In genomic region chr3:23052230-23053019, GRCh38 we compare ENCODE assay signal across 17 cellular contexts.
DNase-seq lines count a peak whose midpoint lies in the region; ATAC-seq and TF ChIP-seq lines count a peak whose summit lies in the region.
"Had no signal": no experiment of that assay in that cellular context is flagged by ENCODE, and none has a peak within 500 bp of the region (broad histone marks: within the 10 kb centered on the region; RNA-seq: fewer than 3 reads in every experiment).

No MANE protein-coding gene starts in this region.

- peak; percentile 25 for TF ChIP-seq CTCF in chondrocyte (IDR thresholded peaks at IDR 0.05)
- no peak for TF ChIP-seq CTCF in psoas muscle (IDR thresholded peaks at IDR 0.05)
- TF ChIP-seq CTCF in ascending aorta (IDR thresholded peaks at IDR 0.05): no peak

- H3K9ac ChIP-seq in trophoblast cell (ENCODE audit: low read length): no peak overlapping the region

- H2BK120ac ChIP-seq in trophoblast cell (ENCODE audit: insufficient read depth, low read length, poor library complexity): no peak overlapping the region

- no peak overlapping the region for H4K8ac ChIP-seq in trophoblast cell (ENCODE audit: low read depth, low read length)

- H3K27me3 Mint-ChIP-seq in chondrocyte (ENCODE audit: low read depth): no peaks in the 10 kb centered on the region
- H3K27me3 Mint-ChIP-seq: activated naive CD8-positive, alpha-beta T cell treated with anti-CD3 and anti-CD28 coated beads for 36 hours had no signal

- H2BK5ac ChIP-seq in trophoblast cell (ENCODE audit: low read depth, low read length, poor library complexity): no peak overlapping the region

- no peaks in the 10 kb centered on the region for H3K4me1 ChIP-seq in trophoblast cell (ENCODE audit: control insufficient read depth in 1 of 2, insufficient read depth in 2 of 2, low read length in 2 of 2)
- no peaks in the 10 kb centered on the region for H3K4me1 ChIP-seq in psoas muscle
- H3K4me1 ChIP-seq in ascending aorta: no peaks in the 10 kb centered on the region
- H3K4me1 ChIP-seq: gastrocnemius medialis had no signal

- H3K79me2 ChIP-seq in trophoblast cell (ENCODE audit: control insufficient read depth, insufficient read depth, low read length, poor library complexity): no peaks in the 10 kb centered on the region

- ATAC-seq in psoas muscle: no peak
- ATAC-seq: gastrocnemius medialis had no signal

- H3K9me3 ChIP-seq in trophoblast cell (ENCODE audit: insufficient read depth, low read depth, low read length): no peaks in the 10 kb centered on the region
- H3K9me3 ChIP-seq in psoas muscle: peaks cover 3% of the 10 kb centered on the region
- peaks cover 0 to 2% of the 10 kb centered on the region in 2 donors for H3K9me3 ChIP-seq in ascending aorta
- H3K9me3 ChIP-seq: gastrocnemius medialis, upper lobe of left lung had no signal

- H3K4me3 Mint-ChIP-seq in chondrocyte (ENCODE audit: unreplicated experiment): no peak overlapping the region
- H3K4me3 Mint-ChIP-seq: activated naive CD8-positive, alpha-beta T cell treated with anti-CD3 and anti-CD28 coated beads for 36 hours had no signal

- H3K4me1 Mint-ChIP-seq in chondrocyte (ENCODE audit: low read depth): peaks cover 17% of the 10 kb centered on the region

- H3K27me3 ChIP-seq in trophoblast cell (ENCODE audit: insufficient read depth, low read length) (no peaks in the 10 kb centered on the region), psoas muscle (ENCODE audit: insufficient read depth in 3 of 3, low read length in 2 of 3) (no peaks in the 10 kb centered on the region), ascending aorta (no peaks in the 10 kb centered on the region)
- H3K27me3 ChIP-seq: gastrocnemius medialis, upper lobe of left lung had no signal

- peak; percentile 21 for DNase-seq in ELR (ENCODE audit: low read depth)
- peak; percentile 12 for DNase-seq in MV-4-11 (lab: John Stamatoyannopoulos, UW)
- no peak for DNase-seq in chondrocyte (ENCODE audit: low spot score)
- peak; percentile 81 for DNase-seq in trophoblast cell
- DNase-seq in psoas muscle: no peak
- no peak for DNase-seq in NCI-H446 treated with DMSO at 0.1 percent for 48 hours (lab: John Stamatoyannopoulos, UW)
- no peak for DNase-seq in ascending aorta (ENCODE audit: low spot score in 2 of 2)
- DNase-seq: activated naive CD8-positive, alpha-beta T cell treated with anti-CD3 and anti-CD28 coated beads for 36 hours; C1 segment of cervical spinal cord; DND-41; gastrocnemius medialis; midbrain; NCI-H1930; NCI-H69; occipital lobe; stimulated activated CD4-positive, alpha-beta T cell treated with anti-CD3 and anti-CD28 coated beads, Interleukin-4, amount 100 ng/mL, for 4 hours; upper lobe of left lung had no signal

- no peak overlapping the region for H2AFZ ChIP-seq in trophoblast cell (ENCODE audit: insufficient read depth, low read length, poor library complexity)

- no peak overlapping the region for H2BK12ac ChIP-seq in trophoblast cell (ENCODE audit: low read length)

- no peak overlapping the region for H3K18ac ChIP-seq in trophoblast cell (ENCODE audit: low read length)

- no peak overlapping the region for H3K4me2 ChIP-seq in trophoblast cell (ENCODE audit: low read length)

- no peak overlapping the region for H4K12ac ChIP-seq in trophoblast cell (ENCODE audit: low read depth, low read length)

- no peak overlapping the region for H3K4ac ChIP-seq in trophoblast cell (ENCODE audit: low read depth, low read length)

- H3K27ac ChIP-seq in trophoblast cell (ENCODE audit: low read depth, low read length) (no peak overlapping the region), psoas muscle (no peak overlapping the region), ascending aorta (no peak overlapping the region)
- H3K27ac ChIP-seq: gastrocnemius medialis, upper lobe of left lung had no signal

- intact Hi-C loops in psoas muscle (cut with DNase I) (no loop called here), ascending aorta (cut with DNase I) (no loop called here)

- no peaks in the 10 kb centered on the region for H3K79me1 ChIP-seq in trophoblast cell (ENCODE audit: low read length)

- H3K36me3 Mint-ChIP-seq in chondrocyte (ENCODE audit: low read depth): peaks cover 4% of the 10 kb centered on the region

- H3K14ac ChIP-seq in trophoblast cell (ENCODE audit: low read length): no peak overlapping the region

- H3K27ac Mint-ChIP-seq in chondrocyte (ENCODE audit: unreplicated experiment): no peak overlapping the region
- H3K27ac Mint-ChIP-seq: activated naive CD8-positive, alpha-beta T cell treated with anti-CD3 and anti-CD28 coated beads for 36 hours had no signal

- no peak overlapping the region for H2AK5ac ChIP-seq in trophoblast cell (ENCODE audit: low read length)

- peaks cover 17% of the 10 kb centered on the region for H3K9me3 Mint-ChIP-seq in chondrocyte (ENCODE audit: low read depth)

- H4K91ac ChIP-seq in trophoblast cell (ENCODE audit: low read depth, low read length): no peak overlapping the region

- no peak overlapping the region for H3K23ac ChIP-seq in trophoblast cell (ENCODE audit: low read length)

- WGBS in trophoblast cell (ENCODE audit: extremely low coverage, insufficient coverage, insufficient read length): no CpG with 5 or more reads among the region's 9 CpGs
- WGBS in psoas muscle, 3 donors: 82 to 86% (median 86%) methylated on average over 9 of the region's 9 CpGs

- H3K36me3 ChIP-seq in trophoblast cell (ENCODE audit: control insufficient read depth in 1 of 2, insufficient read depth in 2 of 2, low read length in 2 of 2) (no peaks in the 10 kb centered on the region), psoas muscle (ENCODE audit: insufficient read depth in 1 of 2, low read depth in 1 of 2) (no peaks in the 10 kb centered on the region), ascending aorta (no peaks in the 10 kb centered on the region)
- H3K36me3 ChIP-seq: gastrocnemius medialis, upper lobe of left lung had no signal

- H3K4me3 ChIP-seq in trophoblast cell (ENCODE audit: low read depth, low read length) (no peak overlapping the region), psoas muscle (no peak overlapping the region), ascending aorta (no peak overlapping the region)
- H3K4me3 ChIP-seq: gastrocnemius medialis, upper lobe of left lung had no signal

Comparison
In these comparisons a context has a peak if more than half of its experiments do, and no peak if none do; other contexts are left out.
1. DNase-seq: peak in ELR (single experiment), MV-4-11 (single experiment) and trophoblast cell (2 of 2); none in chondrocyte (single experiment), psoas muscle (0 of 2), NCI-H446 treated with DMSO at 0.1 percent for 48 hours (single experiment) and ascending aorta (0 of 2).